In genomic region chr3:47803478-47804025, GRCh38 we compare ENCODE assay signal across 1 cellular context.
A peak's percentile ranks its signal among the peaks of the same experiment; 100 is the strongest.
TF ChIP-seq lines count a peak whose summit lies in the region.

No MANE protein-coding gene starts in this region.

TF ChIP-seq in HEK293, 187 proteins besides CTCF, POLR2A, EP300 and RAD21 (continued from another document):
- peak; percentile 85 for TF ChIP-seq GLIS1 (tag by site-specific recombination; IDR thresholded peaks at IDR 0.05)
- TF ChIP-seq ZXDB (tag by site-specific recombination; IDR thresholded peaks at IDR 0.05) = 0 out of 2 replicates have a peak, but pooled peaks have one; percentile 54
- 0 out of 2 replicates have a peak, but pooled peaks have one; percentile 26 for TF ChIP-seq PATZ1 (tag by site-specific recombination; IDR thresholded peaks at IDR 0.05)
- TF ChIP-seq ZIC2 (tag by site-specific recombination; IDR thresholded peaks at IDR 0.05) = peak; percentile 33; the same call in 1 of the 2 replicates
- TF ChIP-seq ZFHX2 (tag by site-specific recombination; conservative IDR thresholded peaks at IDR 0.05) = 0 out of 2 replicates have a peak, but pooled peaks have one; percentile 4
- no peak for TF ChIP-seq KLF10 (tag by site-specific recombination; IDR thresholded peaks at IDR 0.05)
- TF ChIP-seq KLF16 (tag by site-specific recombination; IDR thresholded peaks at IDR 0.05) = peak; percentile 23; the same call in 1 of the 2 replicates
- TF ChIP-seq KLF1 (tag by site-specific recombination; IDR thresholded peaks at IDR 0.05) = peak; percentile 66
- TF ChIP-seq ZNF350 (tag by site-specific recombination; IDR thresholded peaks at IDR 0.05) = no peak
- TF ChIP-seq ZBTB48 (tag by site-specific recombination; IDR thresholded peaks at IDR 0.05) = peak; percentile 53; the same call in 1 of the 2 replicates
- 0 out of 2 replicates have a peak, but pooled peaks have one; percentile 6 for TF ChIP-seq ZNF24 (tag by site-specific recombination; IDR thresholded peaks at IDR 0.05)
- 0 out of 2 replicates have a peak, but pooled peaks have one; percentile 4 for TF ChIP-seq ZNF398 (tag by site-specific recombination; IDR thresholded peaks at IDR 0.05)
- no peak for TF ChIP-seq ZNF514 (tag by site-specific recombination; IDR thresholded peaks at IDR 0.05)
- TF ChIP-seq, protein P1, sequence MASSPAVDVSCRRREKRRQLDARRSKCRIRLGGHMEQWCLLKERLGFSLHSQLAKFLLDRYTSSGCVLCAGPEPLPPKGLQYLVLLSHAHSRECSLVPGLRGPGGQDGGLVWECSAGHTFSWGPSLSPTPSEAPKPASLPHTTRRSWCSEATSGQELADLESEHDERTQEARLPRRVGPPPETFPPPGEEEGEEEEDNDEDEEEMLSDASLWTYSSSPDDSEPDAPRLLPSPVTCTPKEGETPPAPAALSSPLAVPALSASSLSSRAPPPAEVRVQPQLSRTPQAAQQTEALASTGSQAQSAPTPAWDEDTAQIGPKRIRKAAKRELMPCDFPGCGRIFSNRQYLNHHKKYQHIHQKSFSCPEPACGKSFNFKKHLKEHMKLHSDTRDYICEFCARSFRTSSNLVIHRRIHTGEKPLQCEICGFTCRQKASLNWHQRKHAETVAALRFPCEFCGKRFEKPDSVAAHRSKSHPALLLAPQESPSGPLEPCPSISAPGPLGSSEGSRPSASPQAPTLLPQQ (tag by site-specific recombination; IDR thresholded peaks at IDR 0.05) = 0 out of 2 replicates have a peak, but pooled peaks have one; percentile 7
- TF ChIP-seq ZNF335 (tag by site-specific recombination; conservative IDR thresholded peaks at IDR 0.05) = peak; percentile 95
TF ChIP-seq in HEK293: peak in this region for 15.
